In the genomic region with DNA sequence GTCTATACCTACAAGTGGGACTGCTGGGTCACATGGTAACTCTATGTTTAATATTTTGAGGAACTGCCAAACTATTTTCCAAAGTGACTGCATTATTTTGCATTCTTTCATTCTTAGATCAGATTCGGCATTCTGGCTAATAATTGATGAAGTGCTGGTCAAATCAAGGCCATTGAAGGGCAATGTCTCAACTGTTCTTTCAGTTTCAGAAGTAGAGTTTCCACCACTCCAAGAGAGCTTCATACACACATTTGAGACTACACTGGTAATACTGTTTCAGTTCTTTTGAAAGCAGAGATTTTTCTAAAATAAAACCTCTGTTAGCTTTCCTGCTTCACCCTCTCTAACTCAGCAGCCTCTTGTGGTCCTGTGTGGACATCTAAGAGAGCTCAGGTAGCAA, we compare ENCODE assay signal across 15 cellular contexts.
DNase-seq lines count a peak whose midpoint lies in the region; ATAC-seq, FAIRE-seq and TF ChIP-seq lines count a peak whose summit lies in the region.
"Had no signal": no experiment of that assay in that cellular context is flagged by ENCODE, and none has a peak within 500 bp of the region (broad histone marks: within the 10 kb centered on the region; RNA-seq: fewer than 3 reads in every experiment).

No MANE protein-coding gene starts in this region.

- no peak overlapping the region for H3K9ac ChIP-seq in GM12878 (ENCODE audit: control insufficient read depth, insufficient read depth, low read length)
- H3K9ac ChIP-seq: GM23248 had no signal

- in situ Hi-C loops in GM12878 (cut with MboI): no loop called here

- no peaks in the 10 kb centered on the region for H3K4me1 Mint-ChIP-seq in T-cell

- FAIRE-seq in GM12878 (lab: Jason Lieb, UNC): no peak
- FAIRE-seq: colon, islet of Langerhans had no signal

- no TSS peak for BruUV-seq in GM12878 (replicated peaks; lab: Mats Ljungman, UMichigan)

- no peak overlapping the region for H3K4me2 ChIP-seq in GM12878 (ENCODE audit: control insufficient read depth, insufficient read depth)

- no peak for TF ChIP-seq CTCF in GM12878 (IDR thresholded peaks at IDR 0.05 in 2 of 3, conservative IDR thresholded peaks at IDR 0.05 in 1 of 3; ENCODE audit: control insufficient read depth in 2 of 3, extremely low read depth in 1 of 3, insufficient read depth in 1 of 3, low read depth in 3 of 3, low read length in 3 of 3)

- ATAC-seq in GM18861 (IDR thresholded peaks at IDR 0.05; ENCODE audit: unreplicated experiment) (peak; percentile 89), GM21423 (IDR thresholded peaks at IDR 0.05; ENCODE audit: unreplicated experiment) (peak; percentile 90), HG03060 (IDR thresholded peaks at IDR 0.05; ENCODE audit: low read depth, unreplicated experiment) (peak; percentile 56), GM12878 (peak; percentile 87), GM18520 (IDR thresholded peaks at IDR 0.05; ENCODE audit: unreplicated experiment) (no peak), T-cell (replicated peaks in 1 of 4) (no peak)

- H4K20me1 ChIP-seq in GM12878 (ENCODE audit: control insufficient read depth, insufficient read depth): no peaks in the 10 kb centered on the region

- no peaks in the 10 kb centered on the region for H3K36me3 Mint-ChIP-seq in T-cell
- H3K36me3 Mint-ChIP-seq: activated naive CD8-positive, alpha-beta T cell had no signal

- RAD21 ChIA-PET in GM12878 (lab: Charles Lee; ENCODE audit: unreplicated experiment): interaction anchor here (0.9 to 1.2 kb wide), 2 partner anchors 18 to 30 kb away, joined by 3 read pairs; no protein-coding TSS in a partner anchor

- no peaks in the 10 kb centered on the region for H3K36me3 ChIP-seq in GM12878 (ENCODE audit: control insufficient read depth in 2 of 2, insufficient read depth in 2 of 2, low read length in 1 of 2)
- H3K36me3 ChIP-seq: sigmoid colon, tibial nerve had no signal

- no peaks in the 10 kb centered on the region for H3K9me3 Mint-ChIP-seq in T-cell

- no peak for TF ChIP-seq RAD21 in GM12878 (IDR thresholded peaks at IDR 0.05; ENCODE audit: insufficient read depth, low read depth, low read length)

- no peaks in the 10 kb centered on the region for H3K79me2 ChIP-seq in GM12878 (ENCODE audit: control insufficient read depth, insufficient read depth, low read length)

- no peak overlapping the region for H3K27ac Mint-ChIP-seq in T-cell
- H3K27ac Mint-ChIP-seq: activated naive CD8-positive, alpha-beta T cell had no signal

- H3K9me3 ChIP-seq in GM12878 (replicated peaks; ENCODE audit: control insufficient read depth, insufficient read depth, low read length): no peaks in the 10 kb centered on the region; the same call in 2 of the 3 replicates
- H3K9me3 ChIP-seq: sigmoid colon, tibial nerve had no signal

- no peaks in the 10 kb centered on the region for H3K4me1 ChIP-seq in GM12878 (ENCODE audit: control insufficient read depth, insufficient read depth, low read length)
- H3K4me1 ChIP-seq: sigmoid colon, tibial nerve had no signal

- POLR2A ChIA-PET in GM12878 (lab: Charles Lee): no interaction called here
- POLR2A ChIA-PET in T-cell (lab: Charles Lee): no interaction called here

- H3K4me3 ChIP-seq in GM12878: no peak overlapping the region
- H3K4me3 ChIP-seq: GM23248, sigmoid colon, tibial nerve had no signal

- SMC1A ChIA-PET in GM12878 (lab: Charles Lee; ENCODE audit: uncharacterized antibody, unreplicated experiment): interaction anchor here (1.3 to 1.4 kb wide), 2 partner anchors 14 to 31 kb away, joined by 4 read pairs; no protein-coding TSS in a partner anchor

- 0 out of 4 replicates have a peak, but pooled peaks of 1 of the 2 experiments have one; percentile 19 for TF ChIP-seq EP300 in GM12878 (IDR thresholded peaks at IDR 0.05; ENCODE audit: borderline replicate concordance in 1 of 2, control insufficient read depth in 1 of 2, low read depth in 2 of 2, low read length in 2 of 2)

- DNase-seq in GM12878 (ENCODE audit: low read depth, low spot score) (peak; percentile 28), T-cell (no peak), NCI-H1417 (lab: John Stamatoyannopoulos, UW) (no peak), NCI-H1930 (lab: John Stamatoyannopoulos, UW) (no peak)
- DNase-seq: GM23248, NCI-H1694 treated with DMSO at 0.1 percent for 48 hours, sigmoid colon had no signal

- no peaks in the 10 kb centered on the region; a peak in 1 of 4 replicates for H3K27me3 ChIP-seq in GM12878 (replicated peaks in 1 of 2; ENCODE audit: control insufficient read depth in 2 of 2, insufficient read depth in 2 of 2, low read length in 1 of 2)
- H3K27me3 ChIP-seq: tibial nerve had no signal

- WGBS in GM12878 (ENCODE audit: insufficient coverage, insufficient replicate concordance, low lambda C conversion rate, missing lambda C conversion rate): 11% methylated on average over 1 of the region's 1 CpG

- CTCF ChIA-PET in GM12878 (lab: Yijun Ruan, JAX) (interaction anchor here (2.7 kb wide), 1 partner anchor 31 kb away, joined by 9 read pairs; no protein-coding TSS in a partner anchor), T-cell (lab: Charles Lee) (no interaction called here)

- intact Hi-C loops in GM12878 (cut with micrococcal nuclease; ENCODE audit: unreplicated experiment): no loop called here

- no peak overlapping the region for H3K27ac ChIP-seq in GM12878 (ENCODE audit: control insufficient read depth, insufficient read depth)
- H3K27ac ChIP-seq: GM23248, sigmoid colon, tibial nerve had no signal

- H3K27me3 Mint-ChIP-seq in T-cell: peaks cover 16 to 27% of the 10 kb centered on the region in 2 donors

- H2AFZ ChIP-seq in GM12878 (ENCODE audit: control insufficient read depth, low read depth, low read length): no peak overlapping the region
- H2AFZ ChIP-seq: GM23248 had no signal

- no peak overlapping the region for H3K4me3 Mint-ChIP-seq in T-cell
- H3K4me3 Mint-ChIP-seq: activated naive CD8-positive, alpha-beta T cell had no signal

- TF ChIP-seq POLR2A in GM12878 (IDR thresholded peaks at IDR 0.05; ENCODE audit: low read depth, low read length): no peak

TF ChIP-seq in GM12878, 131 proteins besides CTCF, POLR2A, EP300 and RAD21 (continues in another document):
- TF ChIP-seq GATAD2B (conservative IDR thresholded peaks at IDR 0.05; ENCODE audit: low read depth): no peak
- TF ChIP-seq CEBPZ (IDR thresholded peaks at IDR 0.05; ENCODE audit: low read depth, low read length): no peak
- TF ChIP-seq EGR1 (IDR thresholded peaks at IDR 0.05; ENCODE audit: borderline replicate concordance in 1 of 2, low read depth in 2 of 2, low read length in 2 of 2): no peak
- no peak for TF ChIP-seq ZNF687 (IDR thresholded peaks at IDR 0.05)

Comparison
In these comparisons a context has a peak if more than half of its experiments do, and no peak if none do; other contexts are left out.
1. ATAC-seq: peak in GM18861 (single experiment), GM21423 (single experiment), HG03060 (single experiment) and GM12878 (single experiment); none in GM18520 (single experiment) and T-cell (0 of 4).